1 cellular context compared by ENCODE assay signal in the genomic region with DNA sequence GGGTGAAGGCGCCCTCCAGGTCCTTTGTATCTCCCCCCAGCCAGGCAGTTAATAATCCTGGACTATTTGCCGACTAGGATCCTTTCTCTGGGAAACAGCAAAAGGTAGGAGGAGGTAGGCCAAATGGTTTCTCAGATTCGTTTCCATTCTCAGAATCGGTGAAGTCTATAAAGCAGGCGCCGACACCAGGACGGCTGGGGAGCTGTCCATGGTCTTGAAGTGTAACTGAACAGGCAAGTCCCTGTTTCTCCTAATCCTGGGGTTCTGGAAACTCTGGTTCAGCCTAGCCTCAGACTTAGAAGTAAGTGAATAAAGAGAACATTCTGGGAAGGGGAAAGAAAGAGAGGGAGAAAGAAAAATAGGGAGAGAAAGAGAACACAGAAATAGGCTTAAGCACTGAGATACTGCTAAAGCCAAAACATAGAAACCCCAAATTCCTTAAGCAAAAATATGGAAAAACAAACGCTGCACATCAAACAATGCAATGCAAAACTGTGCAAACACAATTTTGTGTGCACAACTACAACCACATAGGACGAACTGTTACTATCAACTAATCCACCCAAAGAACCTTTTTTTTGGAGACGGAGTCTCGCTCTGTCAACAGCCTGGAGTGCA.
TF ChIP-seq lines count a peak whose summit lies in the region.

No MANE protein-coding gene starts in this region.

TF ChIP-seq in IMR-90, 13 proteins besides CTCF, POLR2A, EP300 and RAD21:
- no peak for TF ChIP-seq CHD1 (IDR thresholded peaks at IDR 0.05; ENCODE audit: low read depth, low read length)
- no peak for TF ChIP-seq RCOR1 (IDR thresholded peaks at IDR 0.05; ENCODE audit: insufficient replicate concordance, low read length)
- no peak for TF ChIP-seq MXI1 (IDR thresholded peaks at IDR 0.05; ENCODE audit: borderline replicate concordance, low read depth, low read length)
- no peak for TF ChIP-seq CEBPB (IDR thresholded peaks at IDR 0.05; ENCODE audit: low read depth, low read length)
- no peak for TF ChIP-seq FOS (IDR thresholded peaks at IDR 0.05; ENCODE audit: low read depth, low read length)
